In genomic region chr7:26385240-26385639, GRCh38 we compare ENCODE assay signal across 26 cellular contexts.
"Had no signal": no experiment of that assay in that cellular context is flagged by ENCODE, and none has a peak within 500 bp of the region (broad histone marks: within the 10 kb centered on the region; RNA-seq: fewer than 3 reads in every experiment).

No MANE protein-coding gene starts in this region.

- H3K9me3 Mint-ChIP-seq: activated naive CD4-positive, alpha-beta T cell treated with anti-CD3 and anti-CD28 coated beads for 36 hours; activated naive CD8-positive, alpha-beta T cell treated with anti-CD3 and anti-CD28 coated beads for 36 hours; activated T-helper 1 cell treated with anti-CD3 and anti-CD28 coated beads, Interleukin-12 subunit alpha, Interleukin-12 subunit beta, Interleukin-2, Interleukin-4 antibody, amounts not matched to agents 30 ng/mL and 10 ng/mL and 1 ng/mL, durations not matched to agents 14 hours and 24 hours and 36 hours; natural killer cell; stimulated activated naive B cell treated with anti-CD40 and anti-IgM and Interleukin-4, amounts not matched to agents 10 μg/mL and 1 μg/mL and 100 μg/mL, for 72 hours; T-helper 2 cell treated with Interferon-gamma antibody and Interleukin-4, amounts not matched to agents 5 μg/mL and 100 μg/mL, for 36 hours had no signal

- H3K4me1 ChIP-seq: adrenal gland, heart right ventricle, lower lobe of right lung, right atrium auricular region, suprapubic skin, tibial artery, upper lobe of right lung had no signal

- H3K4me1 Mint-ChIP-seq: natural killer cell had no signal

- H3K4me3 ChIP-seq: adrenal gland, coronary artery, dorsolateral prefrontal cortex, heart right ventricle, left lung, lower lobe of right lung, right atrium auricular region, smooth muscle cell, suprapubic skin, tibial artery, upper lobe of right lung had no signal

- H3K27me3 ChIP-seq: adrenal gland, brain microvascular endothelial cell, right atrium auricular region, upper lobe of right lung had no signal

- H3K4me3 Mint-ChIP-seq: activated CD4-positive, alpha-beta T cell treated with anti-CD3 and anti-CD28 coated beads for 36 hours; activated naive CD4-positive, alpha-beta T cell treated with anti-CD3 and anti-CD28 coated beads for 36 hours; activated naive CD8-positive, alpha-beta T cell treated with anti-CD3 and anti-CD28 coated beads for 36 hours; activated T-helper 1 cell treated with anti-CD3 and anti-CD28 coated beads, Interleukin-12 subunit alpha, Interleukin-12 subunit beta, Interleukin-2, Interleukin-4 antibody, amounts not matched to agents 30 ng/mL and 10 ng/mL and 1 ng/mL, durations not matched to agents 14 hours and 24 hours and 36 hours; natural killer cell; stimulated activated naive B cell treated with anti-CD40 and anti-IgM and Interleukin-4, amounts not matched to agents 10 μg/mL and 1 μg/mL and 100 μg/mL, for 72 hours; T-helper 2 cell treated with Interferon-gamma antibody and Interleukin-4, amounts not matched to agents 5 μg/mL and 100 μg/mL, for 36 hours had no signal

- H3K9me3 ChIP-seq: adrenal gland, heart right ventricle, left lung, lower lobe of right lung, right atrium auricular region, suprapubic skin, tibial artery, upper lobe of right lung had no signal

- H3K27ac ChIP-seq: adrenal gland, brain microvascular endothelial cell, coronary artery, dorsolateral prefrontal cortex, heart right ventricle, left lung, lower lobe of right lung, right atrium auricular region, suprapubic skin, tibial artery, upper lobe of right lung had no signal

- H3K36me3 ChIP-seq: adrenal gland, brain microvascular endothelial cell, heart right ventricle, left lung, lower lobe of right lung, right atrium auricular region, suprapubic skin, tibial artery, upper lobe of right lung had no signal

- ATAC-seq: activated CD4-positive, alpha-beta T cell treated with anti-CD3 and anti-CD28 coated beads for 36 hours; heart right ventricle; left lung; lower lobe of right lung; natural killer cell; stimulated activated naive B cell treated with anti-CD40 and anti-IgM and Interleukin-4, amounts not matched to agents 10 μg/mL and 1 μg/mL and 100 μg/mL, for 72 hours; upper lobe of right lung had no signal

- H3K27ac Mint-ChIP-seq: activated CD4-positive, alpha-beta T cell treated with anti-CD3 and anti-CD28 coated beads for 36 hours; activated naive CD4-positive, alpha-beta T cell treated with anti-CD3 and anti-CD28 coated beads for 36 hours; activated naive CD8-positive, alpha-beta T cell treated with anti-CD3 and anti-CD28 coated beads for 36 hours; activated T-helper 1 cell treated with anti-CD3 and anti-CD28 coated beads, Interleukin-12 subunit alpha, Interleukin-12 subunit beta, Interleukin-2, Interleukin-4 antibody, amounts not matched to agents 30 ng/mL and 10 ng/mL and 1 ng/mL, durations not matched to agents 14 hours and 24 hours and 36 hours; natural killer cell; stimulated activated naive B cell treated with anti-CD40 and anti-IgM and Interleukin-4, amounts not matched to agents 10 μg/mL and 1 μg/mL and 100 μg/mL, for 72 hours; T-helper 2 cell treated with Interferon-gamma antibody and Interleukin-4, amounts not matched to agents 5 μg/mL and 100 μg/mL, for 36 hours had no signal

- H3K4me2 ChIP-seq: smooth muscle cell had no signal

- DNase-seq: activated CD4-positive, alpha-beta T cell treated with anti-CD3 and anti-CD28 coated beads for 36 hours; activated CD4-positive, CD25-positive, alpha-beta regulatory T cell; activated effector memory CD4-positive, alpha-beta T cell treated with anti-CD3 and anti-CD28 coated beads, Interleukin-2, amount 50 U/mL, for 16 hours; activated naive CD4-positive, alpha-beta T cell treated with anti-CD3 and anti-CD28 coated beads for 36 hours; activated naive CD8-positive, alpha-beta T cell treated with anti-CD3 and anti-CD28 coated beads for 36 hours; adrenal gland; brain microvascular endothelial cell; dorsolateral prefrontal cortex; effector memory CD4-positive, alpha-beta T cell; foreskin fibroblast; heart right ventricle; left lung; lower lobe of right lung; mesenchymal stem cell; natural killer cell; stimulated activated CD4-positive, alpha-beta T cell treated with anti-CD3 and anti-CD28 coated beads, Interleukin-15, amount 100 ng/mL, for 24 hours; stimulated activated CD4-positive, alpha-beta T cell treated with anti-CD3 and anti-CD28 coated beads, Interleukin-2, amount 100 ng/mL, for 24 hours; stimulated activated naive B cell treated with anti-CD40 and anti-IgM and Interleukin-4, amounts not matched to agents 10 μg/mL and 1 μg/mL and 100 μg/mL, for 72 hours; tibial artery; upper lobe of right lung had no signal

- H3K36me3 Mint-ChIP-seq: activated naive CD8-positive, alpha-beta T cell treated with anti-CD3 and anti-CD28 coated beads for 36 hours; natural killer cell; stimulated activated naive B cell treated with anti-CD40 and anti-IgM and Interleukin-4, amounts not matched to agents 10 μg/mL and 1 μg/mL and 100 μg/mL, for 72 hours had no signal
